8 cellular contexts compared by ENCODE assay signal in the genomic region with DNA sequence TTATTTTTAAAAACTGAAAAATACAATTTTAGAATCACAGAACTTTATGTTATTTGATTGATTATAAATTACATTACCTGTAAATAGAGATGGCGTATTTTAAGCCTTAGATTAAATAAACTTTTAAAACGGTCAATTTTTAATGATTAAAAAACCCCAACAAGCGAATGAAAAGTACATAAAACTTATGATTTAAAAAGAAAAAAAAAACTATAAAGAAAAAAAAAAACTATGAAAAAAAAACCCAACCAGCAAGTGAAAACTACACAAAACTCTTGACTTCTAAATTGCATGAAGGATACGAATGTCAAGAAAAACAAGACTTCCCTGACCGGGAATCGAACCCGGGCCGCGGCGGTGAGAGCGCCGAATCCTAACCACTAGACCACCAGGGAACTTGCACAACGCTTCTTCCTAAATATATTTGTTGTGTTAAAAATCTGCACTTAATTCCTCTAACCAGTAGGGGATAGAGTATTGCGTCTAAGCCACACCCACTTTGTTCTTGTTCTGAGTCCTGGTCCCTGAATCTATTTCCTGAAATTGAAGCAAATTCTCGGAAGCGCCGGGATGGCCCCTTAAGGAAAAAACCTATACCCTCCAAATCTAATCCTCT.
A peak's percentile ranks its signal among the peaks of the same experiment; 100 is the strongest.
DNase-seq lines count a peak whose midpoint lies in the region; ATAC-seq and TF ChIP-seq lines count a peak whose summit lies in the region.

No MANE protein-coding gene starts in this region.

- no peak; the same call in 1 of the 2 replicates for TF ChIP-seq CTCF in AG09319 (IDR thresholded peaks at IDR 0.05; ENCODE audit: low read depth, low read length)

- H3K27ac ChIP-seq in cingulate gyrus (ENCODE audit: low read depth, low read length) = peak overlapping the region; percentile 88

- DNase-seq in AG09319 (ENCODE audit: extremely low read depth, low read depth) (peak; percentile 87), NCI-H345 treated with DMSO at 0.1 percent for 48 hours (lab: John Stamatoyannopoulos, UW; ENCODE audit: unreplicated experiment) (peak; percentile 93), kidney tubule cell (ENCODE audit: low spot score) (peak; percentile 94)
- peak; percentile 80 for DNase-seq in activated CD4-positive, alpha-beta T cell treated with anti-CD3 and anti-CD28 coated beads for 1 hour
- peak; percentile 71 for DNase-seq in stimulated activated CD4-positive, alpha-beta T cell treated with anti-CD3 and anti-CD28 coated beads, Interleukin-15, amount 100 ng/mL, for 48 hours (ENCODE audit: low read depth in 2 of 2)

- peak; percentile 72 for ATAC-seq in GM19025 (IDR thresholded peaks at IDR 0.05; ENCODE audit: low read depth, unreplicated experiment)
- peak; percentile 80 for ATAC-seq in HG03342 (IDR thresholded peaks at IDR 0.05; ENCODE audit: unreplicated experiment)

Comparison
In these comparisons a context has a peak if more than half of its experiments do, and no peak if none do; other contexts are left out.
1. Peak in every context shown above with its lines: DNase-seq, ATAC-seq and H3K27ac ChIP-seq.